ENCODE assay signal across 7 cellular contexts in genomic region chr1:62688687-62689085, GRCh38. TPM values are rescaled to one million over a fixed set of nuclear protein-coding genes. Genes with fewer than 3 reads are reported as not detected.
DNase-seq lines count a peak whose midpoint lies in the region; ATAC-seq and TF ChIP-seq lines count a peak whose summit lies in the region.

No MANE protein-coding gene starts in this region.

- no peak for DNase-seq in hepatocyte (ENCODE audit: low spot score)
- DNase-seq in activated CD4-positive, alpha-beta T cell treated with anti-CD3 and anti-CD28 coated beads, Interleukin-2, amount 50 U/mL, for 1 hour = no peak
- DNase-seq in HEK293T (ENCODE audit: extremely low spot score) = no peak

- H3K27ac ChIP-seq in VCaP (peak overlapping the region; percentile 91), hepatocyte (peak overlapping the region; percentile 96), skin epidermis (peak overlapping the region; percentile 71 to 98 (median 93))

- no peaks in the 10 kb centered on the region for H3K9me3 ChIP-seq in hepatocyte (ENCODE audit: low read depth)

- ATAC-seq in GM19023 (IDR thresholded peaks at IDR 0.05; ENCODE audit: unreplicated experiment) (peak; percentile 5), HG03039 (IDR thresholded peaks at IDR 0.05; ENCODE audit: unreplicated experiment) (peak; percentile 3)

- CTCF ChIA-PET in HEK293T (lab: Yijun Ruan, JAX) = no interaction called here

- no peaks in the 10 kb centered on the region for H3K9me2 ChIP-seq in hepatocyte (replicated peaks; ENCODE audit: insufficient read depth)

- H3K36me3 ChIP-seq in hepatocyte (replicated peaks; ENCODE audit: insufficient read depth, low read depth) = no peaks in the 10 kb centered on the region

- TF ChIP-seq CTCF in VCaP (conservative IDR thresholded peaks at IDR 0.05) (no peak), hepatocyte (IDR thresholded peaks at IDR 0.05; ENCODE audit: poor library complexity) (no peak)

- H3K4me2 ChIP-seq in hepatocyte = peak overlapping the region; percentile 87

- H3K79me2 ChIP-seq in hepatocyte = peaks cover 56% of the 10 kb centered on the region

- peaks cover 39% of the 10 kb centered on the region for H3K4me1 ChIP-seq in hepatocyte (ENCODE audit: insufficient read depth)

- WGBS in hepatocyte (ENCODE audit: low lambda C conversion rate, missing lambda C conversion rate) = 2% methylated on average over 10 of the region's 10 CpGs

- no peaks in the 10 kb centered on the region for H3K27me3 ChIP-seq in hepatocyte

- H3K4me3 ChIP-seq in hepatocyte (peak overlapping the region; percentile 95), skin epidermis (peak overlapping the region; percentile 48 to 97 (median 71))

- H2AFZ ChIP-seq in hepatocyte = peak overlapping the region; percentile 98

- POLR2A ChIA-PET in HEK293T (lab: Yijun Ruan, JAX) = interaction anchor here (0.6 to 1.6 kb wide), 2 partner anchors 9 to 250 kb away, joined by 3 to 4 read pairs; no protein-coding TSS in a partner anchor

- H4K20me1 ChIP-seq in hepatocyte (ENCODE audit: insufficient read depth, poor library complexity, severe bottlenecking) = peaks cover 17% of the 10 kb centered on the region

TF ChIP-seq in HEK293T, 16 proteins besides CTCF, POLR2A, EP300 and RAD21:
- TF ChIP-seq PKNOX1 (IDR thresholded peaks at IDR 0.05) = no peak
- TF ChIP-seq HDGF (IDR thresholded peaks at IDR 0.05; ENCODE audit: borderline replicate concordance) = no peak
- TF ChIP-seq SUZ12 (IDR thresholded peaks at IDR 0.05) = no peak
- no peak for TF ChIP-seq CTBP1 (IDR thresholded peaks at IDR 0.05; ENCODE audit: borderline replicate concordance)
- TF ChIP-seq TARDBP (IDR thresholded peaks at IDR 0.05) = no peak
- TF ChIP-seq FOXA1 (IDR thresholded peaks at IDR 0.05) = no peak
- no peak for TF ChIP-seq LEF1 (IDR thresholded peaks at IDR 0.05; ENCODE audit: borderline replicate concordance)
- TF ChIP-seq ZNF384 (IDR thresholded peaks at IDR 0.05) = no peak
- no peak for TF ChIP-seq FOXK2 (IDR thresholded peaks at IDR 0.05)
- no peak for TF ChIP-seq BHLHE40 (IDR thresholded peaks at IDR 0.05; ENCODE audit: borderline replicate concordance)
- TF ChIP-seq SP1 (IDR thresholded peaks at IDR 0.05) = no peak
- TF ChIP-seq L3MBTL2 (conservative IDR thresholded peaks at IDR 0.05) = no peak
- TF ChIP-seq ARNT (IDR thresholded peaks at IDR 0.05) = no peak
- TF ChIP-seq FOXM1 (IDR thresholded peaks at IDR 0.05; ENCODE audit: borderline replicate concordance) = no peak
- no peak for TF ChIP-seq NFRKB (IDR thresholded peaks at IDR 0.05)

RNA-seq across cellular contexts. Expression of gene DOCK7, which starts 0.5 kb away (rescaled TPM):
- 53.4 and 194 TPM in 2 replicates for total RNA-seq in hepatocyte
- polyA plus RNA-seq in hepatocyte = 22.4 and 24.4 TPM in 2 replicates
